In the genomic region with DNA sequence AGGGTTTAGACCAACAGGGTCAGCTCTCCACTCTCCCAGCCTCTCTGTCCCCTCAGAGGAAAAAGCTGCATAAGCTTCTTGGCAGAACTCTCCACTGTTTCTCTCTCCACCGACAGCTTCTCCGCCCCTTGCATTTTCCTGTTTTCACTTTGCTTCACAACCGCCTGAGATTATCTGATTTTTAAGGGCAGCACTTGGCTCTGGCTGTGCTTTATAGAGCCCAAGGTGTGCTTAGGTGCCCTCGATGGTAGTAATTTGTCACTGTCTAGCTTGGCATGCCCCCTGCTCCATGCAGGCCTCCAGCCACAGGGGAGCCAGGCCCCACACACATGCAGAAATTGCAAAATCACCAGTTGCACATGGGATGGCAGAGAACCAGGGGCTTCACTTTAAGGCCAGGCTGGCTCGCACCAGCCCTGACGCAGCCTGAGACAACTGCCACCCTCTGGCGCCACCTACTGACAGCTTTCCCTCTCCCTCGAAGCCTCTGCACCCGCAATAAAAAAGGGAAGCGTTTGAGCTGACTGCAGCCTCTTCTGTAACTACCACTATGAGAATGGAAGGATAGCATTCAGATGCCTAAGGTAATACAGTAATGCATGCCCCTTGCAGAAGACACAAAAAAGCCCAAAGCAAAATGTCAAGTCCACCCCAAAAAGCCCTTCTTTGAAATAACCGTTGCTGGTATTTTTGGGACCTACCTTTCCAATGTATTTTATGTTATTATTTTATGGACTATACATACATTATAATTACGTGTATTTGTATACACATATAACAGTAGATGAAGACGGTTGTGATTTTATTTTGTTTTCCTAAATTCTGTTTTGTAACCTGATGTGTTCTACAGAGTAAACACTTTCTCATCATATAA, we compare ENCODE assay signal across 8 cellular contexts. TPM values are rescaled to one million over a fixed set of nuclear protein-coding genes. Genes with fewer than 3 reads are reported as not detected.
A peak's percentile ranks its signal among the peaks of the same experiment; 100 is the strongest.
DNase-seq lines count a peak whose midpoint lies in the region; ATAC-seq and TF ChIP-seq lines count a peak whose summit lies in the region.

No MANE protein-coding gene starts in this region.

- no peak overlapping the region for H3K4me3 Mint-ChIP-seq in CD4-positive, alpha-beta T cell
- H3K4me3 Mint-ChIP-seq in activated CD4-positive, alpha-beta memory T cell treated with anti-CD3 and anti-CD28 coated beads for 36 hours = no peak overlapping the region

- TF ChIP-seq CTCF in CD4-positive, alpha-beta T cell (IDR thresholded peaks at IDR 0.05) = peak; percentile 74

- H3K4me1 ChIP-seq in mesendoderm (ENCODE audit: control insufficient read depth, low read depth, low read length) = peaks cover 4% of the 10 kb centered on the region

- peak; percentile 66 for ATAC-seq in CD4-positive, alpha-beta T cell (ENCODE audit: poor library complexity)
- ATAC-seq in GM19372 (IDR thresholded peaks at IDR 0.05; ENCODE audit: low read depth, unreplicated experiment) (peak; percentile 90), HG03460 (IDR thresholded peaks at IDR 0.05; ENCODE audit: unreplicated experiment) (peak; percentile 93)

- no peak overlapping the region for H2BK120ac ChIP-seq in mesendoderm (ENCODE audit: low read depth, low read length)

- H3K9ac ChIP-seq in mesendoderm (ENCODE audit: low read length) = no peak overlapping the region

- H3K9me3 ChIP-seq in CD4-positive, alpha-beta T cell (ENCODE audit: control insufficient read depth, low read length) = no peaks in the 10 kb centered on the region

- peaks cover 8% of the 10 kb centered on the region for H3K4me1 Mint-ChIP-seq in CD4-positive, alpha-beta T cell (ENCODE audit: low read depth)
- peaks cover 7% of the 10 kb centered on the region for H3K4me1 Mint-ChIP-seq in activated CD4-positive, alpha-beta memory T cell treated with anti-CD3 and anti-CD28 coated beads for 36 hours (ENCODE audit: low read depth)

- H3K23ac ChIP-seq in mesendoderm (ENCODE audit: low read length) = no peak overlapping the region

- H3K36me3 Mint-ChIP-seq in CD4-positive, alpha-beta T cell (ENCODE audit: low read depth) = no peaks in the 10 kb centered on the region
- no peaks in the 10 kb centered on the region for H3K36me3 Mint-ChIP-seq in activated CD4-positive, alpha-beta memory T cell treated with anti-CD3 and anti-CD28 coated beads for 36 hours

- H3K18ac ChIP-seq in mesendoderm (ENCODE audit: low read length) = no peak overlapping the region

- intact Hi-C loops in CD4-positive, alpha-beta T cell (cut with DNase I, micrococcal nuclease) = loop anchor here in 1 of 2 experiments (5.0 kb wide), 2 partner anchors 466 to 701 kb away; no protein-coding TSS in a partner anchor
- intact Hi-C loops in activated CD4-positive, alpha-beta memory T cell treated with anti-CD3 and anti-CD28 coated beads for 36 hours (cut with micrococcal nuclease) = loop anchor here (1.0 kb wide), 1 partner anchor 701 kb away; no protein-coding TSS in a partner anchor

- no peak overlapping the region for H3K27ac Mint-ChIP-seq in CD4-positive, alpha-beta T cell
- H3K27ac Mint-ChIP-seq in activated CD4-positive, alpha-beta memory T cell treated with anti-CD3 and anti-CD28 coated beads for 36 hours = no peak overlapping the region

- H2AK5ac ChIP-seq in mesendoderm (ENCODE audit: low read length) = no peak overlapping the region

- peaks cover 20% of the 10 kb centered on the region for H3K27me3 Mint-ChIP-seq in CD4-positive, alpha-beta T cell
- H3K27me3 Mint-ChIP-seq in activated CD4-positive, alpha-beta memory T cell treated with anti-CD3 and anti-CD28 coated beads for 36 hours = peaks cover 7% of the 10 kb centered on the region

- H3K79me1 ChIP-seq in mesendoderm (ENCODE audit: low read length) = no peaks in the 10 kb centered on the region

- POLR2A ChIA-PET in CD4-positive, alpha-beta T cell (lab: Charles Lee) = interaction anchor here (0.6 kb wide), 1 partner anchor 273 kb away, joined by 3 read pairs; no protein-coding TSS in a partner anchor
- POLR2A ChIA-PET in activated CD4-positive, alpha-beta memory T cell treated with anti-CD3 and anti-CD28 coated beads for 36 hours (lab: Charles Lee) = no interaction called here

- CTCF ChIA-PET in CD4-positive, alpha-beta T cell (lab: Charles Lee) = interaction anchor here (1.2 kb wide), 1 partner anchor 375 kb away, joined by 3 read pairs; no protein-coding TSS in a partner anchor
- CTCF ChIA-PET in activated CD4-positive, alpha-beta memory T cell treated with anti-CD3 and anti-CD28 coated beads for 36 hours (lab: Charles Lee) = interaction anchor here (0.6 to 1.5 kb wide), 19 partner anchors 11 to 715 kb away, joined by 3 to 6 read pairs (median 3); no protein-coding TSS in a partner anchor

- H4K8ac ChIP-seq in mesendoderm (ENCODE audit: low read depth, low read length) = no peak overlapping the region

- no peak overlapping the region for H3K4ac ChIP-seq in mesendoderm (ENCODE audit: low read depth, low read length)

- no peak overlapping the region for H2BK15ac ChIP-seq in mesendoderm (replicated peaks; ENCODE audit: low read depth)

- peaks cover 5% of the 10 kb centered on the region for H3K27me3 ChIP-seq in CD4-positive, alpha-beta T cell (ENCODE audit: control insufficient read depth, insufficient read depth, low read length)
- no peaks in the 10 kb centered on the region for H3K27me3 ChIP-seq in mesendoderm (ENCODE audit: insufficient read depth, low read length, poor library complexity)

- no peaks in the 10 kb centered on the region for H3K36me3 ChIP-seq in mesendoderm (ENCODE audit: control insufficient read depth, insufficient read depth, low read length)

- no peak overlapping the region for H3K27ac ChIP-seq in CD4-positive, alpha-beta T cell (ENCODE audit: low read depth, low read length)
- H3K27ac ChIP-seq in mesendoderm (ENCODE audit: low read depth, low read length) = no peak overlapping the region

- H2BK5ac ChIP-seq in mesendoderm (ENCODE audit: low read length) = no peak overlapping the region

- no peak overlapping the region for H3K4me2 ChIP-seq in mesendoderm (ENCODE audit: low read length)

- peak; percentile 48 to 76 (median 64) for DNase-seq in CD4-positive, alpha-beta T cell
- DNase-seq in NCI-H748 (lab: John Stamatoyannopoulos, UW; ENCODE audit: unreplicated experiment) (peak; percentile 84), mesendoderm (peak; percentile 81)
- DNase-seq in activated CD4-positive, alpha-beta memory T cell treated with anti-CD3 and anti-CD28 coated beads for 36 hours = peak; percentile 83
- DNase-seq in effector CD8-positive, alpha-beta T cell (lab: John Stamatoyannopoulos, UW) = peak; percentile 38
- DNase-seq in stimulated activated CD8-positive, alpha-beta memory T cell treated with anti-CD3 and anti-CD28 coated beads, Interleukin-4, amount 100 ng/mL, for 1 hour (ENCODE audit: low read depth in 2 of 2, low spot score in 1 of 2) = peak; percentile 33 to 45

- H3K56ac ChIP-seq in mesendoderm (ENCODE audit: low read length) = no peak overlapping the region

- no peak overlapping the region for H4K5ac ChIP-seq in mesendoderm (ENCODE audit: low read length)

- no peak overlapping the region for H3K4me3 ChIP-seq in mesendoderm (ENCODE audit: low read length)

- H3K79me2 ChIP-seq in mesendoderm (ENCODE audit: control insufficient read depth, insufficient read depth, low read length) = no peaks in the 10 kb centered on the region

- H3K9me3 Mint-ChIP-seq in CD4-positive, alpha-beta T cell = no peaks in the 10 kb centered on the region
- H3K9me3 Mint-ChIP-seq in activated CD4-positive, alpha-beta memory T cell treated with anti-CD3 and anti-CD28 coated beads for 36 hours = peaks cover 5% of the 10 kb centered on the region

- WGBS in mesendoderm (ENCODE audit: extremely low coverage, insufficient coverage, low lambda C conversion rate) = no CpG with 5 or more reads among the region's 13 CpGs

RNA-seq across cellular contexts. Expression of a gene that starts 32.0 kb away (rescaled TPM):
- total RNA-seq in CD4-positive, alpha-beta T cell = not detected
- total RNA-seq in activated CD4-positive, alpha-beta memory T cell treated with anti-CD3 and anti-CD28 coated beads for 36 hours = under 1 TPM in 1 of 2 experiments, not detected in 1; 0.27 TPM
- 1.5 TPM for polyA plus RNA-seq in mesendoderm (2013, experiment 1 of 2)
- polyA plus RNA-seq in mesendoderm (2013, experiment 2 of 2) = 1.4 TPM
